2 cellular contexts compared by ENCODE assay signal in genomic region chr10:96998329-96998888, GRCh38.
TF ChIP-seq lines count a peak whose summit lies in the region.

No MANE protein-coding gene starts in this region.

TF ChIP-seq in K562, 482 proteins besides CTCF, POLR2A, EP300 and RAD21 (continued from another document and continues in another):
- TF ChIP-seq CUX1 (CRISPR knock-in tag; IDR thresholded peaks at IDR 0.05) (no peak), ZKSCAN3 (CRISPR knock-in tag; IDR thresholded peaks at IDR 0.05) (no peak), AFF1 (IDR thresholded peaks at IDR 0.05; ENCODE audit: low read depth in 1 of 2, partially characterized antibody in 2 of 2) (no peak), NFIC (IDR thresholded peaks at IDR 0.05) (peak; percentile 90), CREB3 (tag; conservative IDR thresholded peaks at IDR 0.05; ENCODE audit: low read depth) (no peak), MECOM (CRISPR knock-in tag; IDR thresholded peaks at IDR 0.05) (no peak), ARHGAP35 (IDR thresholded peaks at IDR 0.05; ENCODE audit: partially characterized antibody) (no peak), HDAC2 (IDR thresholded peaks at IDR 0.05) (no peak), ZNF589 (CRISPR knock-in tag; IDR thresholded peaks at IDR 0.05; ENCODE audit: low read depth) (no peak), HNRNPUL1 (IDR thresholded peaks at IDR 0.05; ENCODE audit: low read length) (no peak), SREBF1 (IDR thresholded peaks at IDR 0.05; ENCODE audit: borderline replicate concordance, low read depth, low read length) (no peak), DNMT1 (IDR thresholded peaks at IDR 0.05) (no peak), MAFG (tag; conservative IDR thresholded peaks at IDR 0.05) (peak; percentile 83), NFRKB (IDR thresholded peaks at IDR 0.05; ENCODE audit: low read depth) (no peak), ZFPM2 (CRISPR knock-in tag; IDR thresholded peaks at IDR 0.05) (no peak), SETDB1 (IDR thresholded peaks at IDR 0.05; ENCODE audit: low read length) (no peak), TAL1 (IDR thresholded peaks at IDR 0.05) (no peak), GABPB1 (CRISPR knock-in tag; IDR thresholded peaks at IDR 0.05) (no peak), HES1 (IDR thresholded peaks at IDR 0.05; ENCODE audit: low read depth) (no peak), ZNF57 (CRISPR knock-in tag; IDR thresholded peaks at IDR 0.05) (no peak), EGR1 (conservative IDR thresholded peaks at IDR 0.05) (no peak)

TF ChIP-seq in HepG2, 621 proteins besides CTCF, POLR2A, EP300 and RAD21 (continued from another document and continues in another):
- 0 out of 2 replicates have a peak, but pooled peaks have one; percentile 30 for TF ChIP-seq ZMYM3 (CRISPR knock-in tag; IDR thresholded peaks at IDR 0.05)
- no peak for TF ChIP-seq TEAD2 (CRISPR knock-in tag; IDR thresholded peaks at IDR 0.05)
- no peak; the same call in 1 of the 2 replicates for TF ChIP-seq ZNF574 (CRISPR knock-in tag; IDR thresholded peaks at IDR 0.05)
- no peak for TF ChIP-seq SOX6 (IDR thresholded peaks at IDR 0.05)
- TF ChIP-seq SOX6 (CRISPR knock-in tag; IDR thresholded peaks at IDR 0.05), result peak; percentile 25; the same call in 1 of the 2 replicates
- TF ChIP-seq ZNF274 (CRISPR knock-in tag; IDR thresholded peaks at IDR 0.05), result no peak
- 0 out of 2 replicates have a peak, but pooled peaks have one; percentile 12 for TF ChIP-seq ZNF333 (CRISPR knock-in tag; IDR thresholded peaks at IDR 0.05; ENCODE audit: borderline replicate concordance)
- peak; percentile 65; the same call in 1 of the 2 replicates for TF ChIP-seq KAT8 (CRISPR knock-in tag; IDR thresholded peaks at IDR 0.05)
- peak; percentile 68; the same call in 1 of the 2 replicates for TF ChIP-seq ETV5 (CRISPR knock-in tag; IDR thresholded peaks at IDR 0.05; ENCODE audit: borderline replicate concordance)
- peak; percentile 12; the same call in 1 of the 2 replicates for TF ChIP-seq RARA (CRISPR knock-in tag; IDR thresholded peaks at IDR 0.05)
- TF ChIP-seq KDM5B (CRISPR knock-in tag; IDR thresholded peaks at IDR 0.05; ENCODE audit: borderline replicate concordance), result no peak
- no peak for TF ChIP-seq GTF3A (CRISPR knock-in tag; conservative IDR thresholded peaks at IDR 0.05)
- peak; percentile 64 for TF ChIP-seq ZBTB33 (CRISPR knock-in tag; IDR thresholded peaks at IDR 0.05)
- 0 out of 2 replicates have a peak, but pooled peaks have one; percentile 63 for TF ChIP-seq MIER3 (CRISPR knock-in tag; IDR thresholded peaks at IDR 0.05; ENCODE audit: borderline replicate concordance)
- no peak for TF ChIP-seq NR2F6 (IDR thresholded peaks at IDR 0.05)
- TF ChIP-seq NR2F6 (CRISPR knock-in tag; IDR thresholded peaks at IDR 0.05), result peak; percentile 18; the same call in 1 of the 2 replicates
- TF ChIP-seq NR1H2 (CRISPR knock-in tag; IDR thresholded peaks at IDR 0.05; ENCODE audit: borderline replicate concordance, low read depth), result no peak
- TF ChIP-seq POGZ (CRISPR knock-in tag; IDR thresholded peaks at IDR 0.05), result peak; percentile 18; the same call in 1 of the 2 replicates
- no peak for TF ChIP-seq ZC3H13 (CRISPR knock-in tag; IDR thresholded peaks at IDR 0.05)
- TF ChIP-seq HDAC2 (CRISPR knock-in tag; IDR thresholded peaks at IDR 0.05), result peak; percentile 13; the same call in 1 of the 2 replicates
- TF ChIP-seq TCF7 (IDR thresholded peaks at IDR 0.05; ENCODE audit: low read depth), result no peak
- TF ChIP-seq PHF5A (CRISPR knock-in tag; IDR thresholded peaks at IDR 0.05; ENCODE audit: low read depth, unreplicated experiment), result peak; percentile 41
- TF ChIP-seq MYPOP (CRISPR knock-in tag; IDR thresholded peaks at IDR 0.05), result 0 out of 2 replicates have a peak, but pooled peaks have one; percentile 17
- TF ChIP-seq ZC3H4 (CRISPR knock-in tag; IDR thresholded peaks at IDR 0.05; ENCODE audit: borderline replicate concordance), result no peak
- TF ChIP-seq ZNF18 (CRISPR knock-in tag; IDR thresholded peaks at IDR 0.05; ENCODE audit: insufficient replicate concordance), result peak; percentile 46
- TF ChIP-seq IRF2 (CRISPR knock-in tag; IDR thresholded peaks at IDR 0.05), result 0 out of 2 replicates have a peak, but pooled peaks have one; percentile 12
- TF ChIP-seq ZNF331 (CRISPR knock-in tag; IDR thresholded peaks at IDR 0.05), result peak; percentile 29; the same call in 1 of the 2 replicates
- TF ChIP-seq ZNF691 (CRISPR knock-in tag; IDR thresholded peaks at IDR 0.05; ENCODE audit: borderline replicate concordance, low read depth), result peak; percentile 63; the same call in 1 of the 2 replicates
- no peak for TF ChIP-seq CREBL2 (CRISPR knock-in tag; IDR thresholded peaks at IDR 0.05; ENCODE audit: borderline replicate concordance)
- TF ChIP-seq BORCS8-MEF2B (CRISPR knock-in tag; IDR thresholded peaks at IDR 0.05), result no peak
- 0 out of 2 replicates have a peak, but pooled peaks have one; percentile 23 for TF ChIP-seq ZBTB37 (CRISPR knock-in tag; IDR thresholded peaks at IDR 0.05)
- peak; percentile 45; the same call in 1 of the 2 replicates for TF ChIP-seq PITX1 (CRISPR knock-in tag; IDR thresholded peaks at IDR 0.05)
- TF ChIP-seq FOXA3 (CRISPR knock-in tag; IDR thresholded peaks at IDR 0.05), result peak; percentile 22; the same call in 1 of the 2 replicates
- TF ChIP-seq TAF1 (CRISPR knock-in tag; IDR thresholded peaks at IDR 0.05), result 0 out of 2 replicates have a peak, but pooled peaks have one; percentile 30
- TF ChIP-seq ZBTB26 (CRISPR knock-in tag; IDR thresholded peaks at IDR 0.05; ENCODE audit: borderline replicate concordance), result no peak
- 0 out of 2 replicates have a peak, but pooled peaks have one; percentile 57 for TF ChIP-seq KDM3A (CRISPR knock-in tag; IDR thresholded peaks at IDR 0.05; ENCODE audit: low read depth)
- TF ChIP-seq CEBPG (CRISPR knock-in tag; IDR thresholded peaks at IDR 0.05), result peak; percentile 73
- peak; percentile 50; the same call in 1 of the 2 replicates for TF ChIP-seq ZNF350 (CRISPR knock-in tag; IDR thresholded peaks at IDR 0.05; ENCODE audit: borderline replicate concordance, low read depth)
- TF ChIP-seq ZSCAN29 (CRISPR knock-in tag; conservative IDR thresholded peaks at IDR 0.05), result 0 out of 2 replicates have a peak, but pooled peaks have one; percentile 38
- TF ChIP-seq PHF8 (CRISPR knock-in tag; IDR thresholded peaks at IDR 0.05), result peak; percentile 51
- TF ChIP-seq ZNF292 (CRISPR knock-in tag; IDR thresholded peaks at IDR 0.05; ENCODE audit: borderline replicate concordance, low read depth), result peak; percentile 51; the same call in 1 of the 2 replicates
- TF ChIP-seq JDP2 (CRISPR knock-in tag; IDR thresholded peaks at IDR 0.05; ENCODE audit: borderline replicate concordance), result no peak
- TF ChIP-seq ZNF749 (CRISPR knock-in tag; IDR thresholded peaks at IDR 0.05; ENCODE audit: borderline replicate concordance), result no peak
- peak; percentile 68 for TF ChIP-seq MAX (IDR thresholded peaks at IDR 0.05)
- no peak for TF ChIP-seq ZNF570 (CRISPR knock-in tag; IDR thresholded peaks at IDR 0.05; ENCODE audit: borderline replicate concordance)
- 0 out of 2 replicates have a peak, but pooled peaks have one; percentile 27 for TF ChIP-seq ZNF230 (CRISPR knock-in tag; IDR thresholded peaks at IDR 0.05)
